ENCODE assay signal across 8 cellular contexts in the genomic region with DNA sequence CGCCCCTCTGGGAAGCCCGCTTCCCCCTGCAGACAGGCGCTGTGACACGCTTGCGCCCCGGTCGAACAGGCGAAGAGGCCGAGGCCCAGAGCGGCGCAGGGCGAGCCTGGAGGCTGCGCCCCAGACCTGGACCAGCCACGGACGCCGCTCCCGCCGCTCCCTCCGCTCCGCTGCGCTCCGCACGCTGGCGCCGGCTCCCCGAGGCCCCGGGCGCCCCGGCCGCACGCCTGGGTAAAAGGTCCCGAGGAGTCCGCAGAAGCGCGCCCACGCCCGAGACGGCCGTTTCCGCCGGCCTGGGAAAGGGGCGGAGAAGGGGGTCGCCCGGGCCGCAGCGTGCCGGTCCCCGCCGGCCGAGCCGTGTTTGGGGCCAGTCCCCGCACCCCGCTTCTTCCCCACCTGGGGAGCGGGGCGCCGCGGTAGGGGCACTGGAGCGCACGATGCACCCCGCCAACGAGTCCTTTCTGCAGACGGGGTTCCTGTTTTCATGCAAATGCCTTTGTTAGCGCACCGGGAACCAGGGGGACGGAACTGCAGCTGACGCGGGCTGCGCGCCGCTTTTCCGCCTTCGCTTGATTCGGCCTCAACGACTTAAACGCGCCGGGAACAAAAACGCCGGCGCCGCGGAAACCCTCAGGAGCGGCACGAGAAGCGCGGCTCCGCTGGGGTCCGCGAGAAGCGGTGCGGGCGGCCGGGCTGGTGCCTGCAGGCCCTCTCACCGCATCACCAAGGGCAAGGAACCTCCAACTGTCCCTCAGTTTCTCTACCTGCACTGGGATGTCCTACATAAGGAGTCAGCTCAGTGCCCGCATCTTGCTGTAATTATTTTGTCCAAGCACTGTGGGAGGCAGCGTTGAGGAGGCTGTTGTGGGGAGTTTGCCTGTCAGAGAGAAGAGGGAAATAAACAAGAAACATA.
A peak's percentile ranks its signal among the peaks of the same experiment; 100 is the strongest.
DNase-seq lines count a peak whose midpoint lies in the region; ATAC-seq lines count a peak whose summit lies in the region.

No MANE protein-coding gene starts in this region.

- DNase-seq in ACHN = peak; percentile 73
- DNase-seq in NCI-H748 (lab: John Stamatoyannopoulos, UW; ENCODE audit: unreplicated experiment) = peak; percentile 93
- peak; percentile 79 for DNase-seq in astrocyte of the hippocampus (ENCODE audit: low read depth, low spot score)
- peak; percentile 79 for DNase-seq in sciatic nerve (ENCODE audit: low spot score)

- H3K4me3 ChIP-seq in iPS-11a (ENCODE audit: low read depth, low read length) = peak overlapping the region; percentile 55

- ATAC-seq in GM18498 (IDR thresholded peaks at IDR 0.05; ENCODE audit: unreplicated experiment) (peak; percentile 56), sciatic nerve (peak; percentile 67), HG02938 (IDR thresholded peaks at IDR 0.05; ENCODE audit: unreplicated experiment) (no peak), GM18520 (IDR thresholded peaks at IDR 0.05; ENCODE audit: unreplicated experiment) (no peak)

- in situ Hi-C loops in ACHN (cut with HindIII; ENCODE audit: low pct_ligation_motif_present, low pct_unique_long_range_greater_than_20kb, low sequenced_read_pairs) = no loop called here

- intact Hi-C loops in sciatic nerve (cut with DNase I) = loop anchor here (5.0 kb wide), 1 partner anchor 89 kb away; no protein-coding TSS in a partner anchor

Comparison
In these comparisons a context has a peak if more than half of its experiments do, and no peak if none do; other contexts are left out.
1. ATAC-seq: peak in GM18498 (single experiment) and sciatic nerve (single experiment); none in HG02938 (single experiment) and GM18520 (single experiment).
2. Peak in every context shown above with its lines, with median percentiles within 50 percentile points of each other: DNase-seq.